Comparison of ENCODE assay signal across 22 cellular contexts in the genomic region with DNA sequence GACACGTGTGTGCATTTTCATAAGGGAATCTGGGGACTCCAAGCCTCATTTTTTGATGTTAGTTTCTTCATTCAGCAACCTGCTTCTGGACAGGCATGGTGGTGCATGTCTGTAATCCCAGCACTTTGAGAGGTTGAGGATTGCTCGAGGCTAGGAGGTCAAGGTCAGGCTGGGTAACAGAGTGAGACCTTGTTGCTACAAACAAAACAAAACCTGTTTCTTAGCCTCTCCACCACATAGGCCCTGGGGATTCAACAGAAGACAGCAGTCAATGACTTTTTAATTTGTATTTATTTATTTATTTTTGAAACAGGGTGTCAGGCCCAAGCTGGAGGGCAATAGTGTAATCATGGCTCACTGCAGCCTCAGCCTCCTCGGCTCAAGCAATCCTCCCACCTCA. TPM values are rescaled to one million over a fixed set of nuclear protein-coding genes. Genes with fewer than 3 reads are reported as not detected.
DNase-seq lines count a peak whose midpoint lies in the region; ATAC-seq and TF ChIP-seq lines count a peak whose summit lies in the region.
"Had no signal": no experiment of that assay in that cellular context is flagged by ENCODE, and none has a peak within 500 bp of the region (broad histone marks: within the 10 kb centered on the region; RNA-seq: fewer than 3 reads in every experiment).

No MANE protein-coding gene starts in this region.

- peaks cover 23% of the 10 kb centered on the region for H3K4me1 Mint-ChIP-seq in type B pancreatic cell (ENCODE audit: unreplicated experiment)
- H3K4me1 Mint-ChIP-seq: IgD-negative memory B cell had no signal

- H3K27ac Mint-ChIP-seq in type B pancreatic cell: peak overlapping the region; percentile 51
- H3K27ac Mint-ChIP-seq: IgD-negative memory B cell had no signal

- H3K4me1 ChIP-seq in mammary epithelial cell (ENCODE audit: insufficient read depth, low read length) (peaks cover 24% of the 10 kb centered on the region), breast epithelium (no peaks in the 10 kb centered on the region), RWPE2 (ENCODE audit: insufficient read depth, poor library complexity, severe bottlenecking) (peaks cover 30% of the 10 kb centered on the region)

- no peak for TF ChIP-seq POLR2A in breast epithelium (IDR thresholded peaks at IDR 0.05)

- H3K9ac ChIP-seq in mammary epithelial cell (ENCODE audit: insufficient read depth, low read length): no peak overlapping the region

- CTCF ChIA-PET in mammary epithelial cell (lab: Charles Lee; ENCODE audit: low non-redundant PET): no interaction called here

- TF ChIP-seq CTCF in mammary epithelial cell (conservative IDR thresholded peaks at IDR 0.05 in 1 of 2, IDR thresholded peaks at IDR 0.05 in 1 of 2; ENCODE audit: extremely low read depth in 1 of 2, insufficient read depth in 1 of 2, low read depth in 1 of 2, low read length in 2 of 2) (no peak), breast epithelium (IDR thresholded peaks at IDR 0.05) (no peak), RWPE2 (IDR thresholded peaks at IDR 0.05; ENCODE audit: poor library complexity, severe bottlenecking) (no peak), type B pancreatic cell (conservative IDR thresholded peaks at IDR 0.05) (no peak)

- H3K27ac ChIP-seq in mammary epithelial cell (ENCODE audit: insufficient read depth, low read depth, low read length) (peak overlapping the region; percentile 16), breast epithelium (no peak overlapping the region), RWPE2 (ENCODE audit: poor library complexity, severe bottlenecking) (peak overlapping the region; percentile 99)
- H3K27ac ChIP-seq: 22Rv1, SK-N-MC had no signal

- in situ Hi-C loops in mammary epithelial cell (cut with MboI; ENCODE audit: low sequenced_read_pairs in 2 of 2): no loop called here

- ATAC-seq in RWPE2 (ENCODE audit: low read depth) (no peak), GM21576 (IDR thresholded peaks at IDR 0.05; ENCODE audit: unreplicated experiment) (no peak)
- ATAC-seq: PC-3 had no signal

- H3K9me3 ChIP-seq in mammary epithelial cell (replicated peaks; ENCODE audit: insufficient read depth, low read length) (no peaks in the 10 kb centered on the region), breast epithelium (no peaks in the 10 kb centered on the region), RWPE2 (ENCODE audit: severe bottlenecking) (no peaks in the 10 kb centered on the region)
- H3K9me3 ChIP-seq: BE2C, HAP-1 had no signal

- peak overlapping the region; percentile 51 for H3K4me3 Mint-ChIP-seq in type B pancreatic cell
- H3K4me3 Mint-ChIP-seq: IgD-negative memory B cell had no signal

- DNase-seq in mammary epithelial cell (no peak), breast epithelium (ENCODE audit: low spot score in 2 of 2) (no peak), RWPE2 (ENCODE audit: low spot score) (no peak), islet precursor cell (peak; percentile 46), type B pancreatic cell (ENCODE audit: extremely low spot score, unreplicated experiment) (no peak), NCI-H1092 (lab: John Stamatoyannopoulos, UW) (no peak)
- no peak for DNase-seq in activated T-cell treated with anti-CD3 and anti-CD28 coated beads, Interleukin-2, amount 50 U/mL, for 48 hours
- DNase-seq: ACHN, BE2C, DMS153, GOT3, NCI-H2029, NCI-H446, NCI-H524 treated with DMSO at 0.1 percent for 48 hours, NCI-H774, PC-3, Right ventricle myocardium superior had no signal

- dilution Hi-C loops in mammary epithelial cell (cut with HindIII; ENCODE audit: low sequenced_read_pairs): no loop called here

- H3K36me3 Mint-ChIP-seq in type B pancreatic cell: no peaks in the 10 kb centered on the region

- peak overlapping the region; percentile 33 for H2AFZ ChIP-seq in mammary epithelial cell (ENCODE audit: low read depth, low read length)

- H3K36me3 ChIP-seq in mammary epithelial cell (ENCODE audit: insufficient read depth, low read length) (no peaks in the 10 kb centered on the region), breast epithelium (no peaks in the 10 kb centered on the region), RWPE2 (ENCODE audit: low read depth) (no peaks in the 10 kb centered on the region)
- H3K36me3 ChIP-seq: BE2C, HAP-1 had no signal

- no peak overlapping the region for H3K4me2 ChIP-seq in mammary epithelial cell (ENCODE audit: insufficient read depth, low read depth, low read length)

- no peaks in the 10 kb centered on the region for H3K79me2 ChIP-seq in mammary epithelial cell (ENCODE audit: insufficient read depth, low read length)

- intact Hi-C loops in mammary epithelial cell (cut with micrococcal nuclease) (no loop called here), breast epithelium (cut with DNase I; ENCODE audit: low total_unique reads) (no loop called here)

- no peak overlapping the region for H3K4me3 ChIP-seq in mammary epithelial cell (replicated peaks in 1 of 3; ENCODE audit: insufficient read depth in 1 of 3, low read depth in 2 of 3, low read length in 3 of 3)
- H3K4me3 ChIP-seq in breast epithelium: no peak overlapping the region
- no peak overlapping the region for H3K4me3 ChIP-seq in RWPE2 (ENCODE audit: severe bottlenecking)
- H3K4me3 ChIP-seq: HAP-1, SK-N-MC had no signal

- H3K27me3 Mint-ChIP-seq in type B pancreatic cell: no peaks in the 10 kb centered on the region

- no peaks in the 10 kb centered on the region for H3K9me3 Mint-ChIP-seq in type B pancreatic cell
- H3K9me3 Mint-ChIP-seq: IgD-negative memory B cell had no signal

- no TSS peak for BruUV-seq in mammary epithelial cell (replicated peaks; lab: Mats Ljungman, UMichigan)

- WGBS in mammary epithelial cell (ENCODE audit: low coverage, missing lambda C conversion rate): 78% methylated on average over 3 of the region's 3 CpGs

- H3K27me3 ChIP-seq in mammary epithelial cell (ENCODE audit: insufficient read depth, low read length): no peaks in the 10 kb centered on the region
- no peaks in the 10 kb centered on the region for H3K27me3 ChIP-seq in breast epithelium
- no peaks in the 10 kb centered on the region for H3K27me3 ChIP-seq in RWPE2 (ENCODE audit: insufficient read depth, poor library complexity, severe bottlenecking)
- H3K27me3 ChIP-seq: BE2C had no signal

- H4K20me1 ChIP-seq in mammary epithelial cell (ENCODE audit: insufficient read depth, low read length): no peaks in the 10 kb centered on the region

RNA-seq across cellular contexts. Expression of gene CYTH3, which starts 6.9 kb away (rescaled TPM):
- total RNA-seq in mammary epithelial cell (10 to 100 TPM; 33.3 to 33.7 TPM), breast epithelium (10 to 100 TPM; 23.6 to 46.4 (median 33.4) TPM), type B pancreatic cell (ENCODE audit: low replicate concordance) (31.1 and 36.6 TPM in 2 replicates)
- polyA plus RNA-seq in mammary epithelial cell: 42.9 TPM
- 23.5 TPM for polyA minus RNA-seq in mammary epithelial cell

Comparison
In these comparisons a context has a peak if more than half of its experiments do, and no peak if none do; other contexts are left out.
1. H3K27ac ChIP-seq: peak in mammary epithelial cell (single experiment) and RWPE2 (single experiment); none in breast epithelium (0 of 2).